Comparison of ENCODE assay signal across 8 cellular contexts in the genomic region with DNA sequence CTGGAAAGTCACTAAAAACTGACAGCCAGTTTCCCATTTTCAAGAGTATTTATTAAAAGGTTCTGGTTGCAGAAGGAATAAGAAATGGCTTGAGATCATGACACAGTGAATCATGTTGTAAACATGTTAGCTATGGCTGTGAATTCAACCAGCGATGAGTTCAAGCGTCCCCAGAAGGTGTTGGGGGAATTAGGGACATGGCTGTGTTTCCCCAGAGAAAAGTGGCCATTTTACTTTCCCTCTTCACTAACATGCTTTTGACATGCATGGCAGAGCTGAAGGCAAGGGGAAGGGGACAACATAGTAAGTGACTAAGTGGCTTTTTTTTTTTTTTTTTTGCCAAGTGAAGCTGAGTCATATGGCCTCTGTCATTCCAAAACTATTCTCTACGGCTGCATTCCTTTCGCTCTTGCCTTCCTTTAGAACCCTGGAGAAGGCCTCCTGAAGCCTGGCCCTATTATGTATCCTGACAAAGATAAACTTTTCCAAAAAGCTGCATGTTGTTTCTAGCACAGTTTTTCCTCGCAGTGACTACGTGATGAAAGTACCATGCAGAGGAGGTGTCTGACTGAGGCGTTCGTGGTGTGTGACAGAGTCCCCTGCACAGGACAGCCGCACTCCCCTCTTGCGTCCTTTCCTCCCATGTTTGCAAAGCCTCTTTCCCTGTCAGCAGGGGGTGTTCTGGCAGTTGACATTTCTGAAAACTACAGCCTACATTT. TPM values are rescaled to one million over a fixed set of nuclear protein-coding genes. Genes with fewer than 3 reads are reported as not detected.
DNase-seq lines count a peak whose midpoint lies in the region; ATAC-seq, FAIRE-seq and TF ChIP-seq lines count a peak whose summit lies in the region.

No MANE protein-coding gene starts in this region.

- no peak for DNase-seq in Right ventricle myocardium inferior (ENCODE audit: missing footprints)
- no peak for DNase-seq in cardiac septum (ENCODE audit: low spot score)
- peak in 1 of 2 donors; percentile 72 for DNase-seq in ascending aorta (ENCODE audit: low spot score in 2 of 2)
- peak; percentile 97 for DNase-seq in kidney tubule cell (ENCODE audit: low spot score)
- DNase-seq in urothelium cell line (ENCODE audit: low spot score) = peak; percentile 82
- no peak for DNase-seq in left lobe of liver (ENCODE audit: low spot score)
- DNase-seq in NCI-H1105 treated with DMSO at 0.1 percent for 48 hours (lab: John Stamatoyannopoulos, UW) = no peak
- DNase-seq in activated CD4-positive, alpha-beta T cell treated with anti-CD3 and anti-CD28 coated beads for 4 hours = no peak

- peaks cover 4 to 35% of the 10 kb centered on the region in 2 donors for H3K4me1 ChIP-seq in ascending aorta

- ATAC-seq in Right ventricle myocardium inferior = peak; percentile 76
- ATAC-seq in left lobe of liver = no peak

- intact Hi-C loops in Right ventricle myocardium inferior (cut with DNase I) = loop anchor here (2.0 kb wide), 1 partner anchor 63 kb away; no protein-coding TSS in a partner anchor
- intact Hi-C loops in cardiac septum (cut with DNase I) = no loop called here
- intact Hi-C loops in ascending aorta (cut with DNase I) = loop anchor here (2.0 to 10.0 kb wide), 5 partner anchors 35 to 509 kb away; partner anchors contain the start of genes EGFR and VOPP1

- no peak for FAIRE-seq in urothelium cell line (lab: Jason Lieb, UNC)

- H3K27ac ChIP-seq in ascending aorta = peak overlapping the region; percentile 73 to 77

- no peak for TF ChIP-seq CTCF in ascending aorta (IDR thresholded peaks at IDR 0.05)

- no peaks in the 10 kb centered on the region for H3K9me3 ChIP-seq in ascending aorta

- peak overlapping the region in 1 of 2 donors; percentile 9 for H3K4me3 ChIP-seq in ascending aorta

- no peaks in the 10 kb centered on the region for H3K27me3 ChIP-seq in ascending aorta

- H3K36me3 ChIP-seq in ascending aorta = no peaks in the 10 kb centered on the region

RNA-seq across cellular contexts. Expression of gene EGFR, which starts 46.9 kb away (rescaled TPM):
- 11.4 TPM for total RNA-seq in Right ventricle myocardium inferior
- total RNA-seq in cardiac septum = 7.6 TPM
- total RNA-seq in ascending aorta = 33.8 TPM
- total RNA-seq in left lobe of liver = 90.5 TPM

Comparison
In these comparisons a context has a peak if more than half of its experiments do, and no peak if none do; other contexts are left out.
1. DNase-seq: peak in kidney tubule cell (single experiment) and urothelium cell line (single experiment); none in Right ventricle myocardium inferior (single experiment), cardiac septum (single experiment), left lobe of liver (single experiment), NCI-H1105 treated with DMSO at 0.1 percent for 48 hours (single experiment) and activated CD4-positive, alpha-beta T cell treated with anti-CD3 and anti-CD28 coated beads for 4 hours (0 of 2).